22 cellular contexts compared by ENCODE assay signal in the genomic region with DNA sequence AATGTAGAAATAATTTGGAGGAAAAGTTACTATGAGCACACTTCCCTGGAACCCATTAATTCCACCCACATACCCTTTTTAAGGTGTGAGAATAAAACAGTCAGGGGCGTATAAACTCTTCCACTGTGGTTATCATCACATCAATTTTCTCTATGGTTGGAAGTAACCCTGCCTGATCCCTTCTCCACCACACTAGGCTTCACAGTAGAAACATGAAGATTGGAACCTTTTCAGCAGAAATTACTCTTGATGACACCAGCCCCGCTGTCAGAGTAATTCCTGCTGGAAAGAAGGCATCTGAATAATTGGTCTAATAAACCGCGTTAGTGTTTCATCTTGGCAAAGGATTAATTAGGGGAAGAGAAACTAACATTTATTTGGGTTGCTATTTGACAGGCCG.
"Had no signal": no experiment of that assay in that cellular context is flagged by ENCODE, and none has a peak within 500 bp of the region (broad histone marks: within the 10 kb centered on the region; RNA-seq: fewer than 3 reads in every experiment).

No MANE protein-coding gene starts in this region.

- DNase-seq: IMR-90, Karpas-422, KG1, MM.1S, NCI-H1092 treated with DMSO at 0.1 percent for 48 hours, NCI-H1417, NCI-H1436 treated with DMSO at 0.1 percent for 48 hours, NCI-H1694, NCI-H187 treated with DMSO at 0.1 percent for 48 hours, NCI-H2029 treated with DMSO at 0.1 percent for 48 hours, NCI-H2171 treated with DMSO at 0.1 percent for 48 hours, NCI-H226, NCI-H446, NCI-H510A, NCI-H524 treated with DMSO at 0.1 percent for 48 hours, NCI-H69, NCI-H774, Right ventricle myocardium superior, RPMI8226, SIG-M5 had no signal

- FAIRE-seq: HepG2, RCC 7860 had no signal
